8 cellular contexts compared by ENCODE assay signal in the genomic region with DNA sequence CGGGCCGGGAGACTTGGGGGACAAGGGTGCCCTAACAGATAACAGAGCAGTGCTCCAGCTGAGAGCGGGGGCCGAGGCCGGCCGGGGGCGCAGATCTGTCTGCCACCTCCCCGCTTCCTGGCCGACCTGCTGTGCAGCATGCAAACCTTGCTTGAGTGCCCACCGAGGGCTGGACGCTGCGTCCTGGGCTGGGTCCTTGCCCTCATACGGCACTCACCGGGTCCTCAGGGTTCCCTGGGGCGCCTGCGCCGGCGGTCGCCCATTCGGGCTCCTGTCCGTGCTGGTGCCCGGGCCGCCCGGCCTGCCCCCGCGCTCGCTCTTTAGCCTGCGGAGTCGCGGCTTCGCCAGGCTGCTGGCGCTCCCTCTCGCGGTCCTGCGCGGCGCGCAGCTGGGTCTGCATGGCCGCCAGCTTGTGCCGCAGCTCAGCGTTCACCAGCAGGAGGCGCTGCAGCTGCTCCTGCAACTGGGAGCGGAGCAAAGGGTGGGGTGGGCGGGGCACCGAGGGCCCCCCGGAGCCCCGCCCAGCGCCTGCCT. TPM values are rescaled to one million over a fixed set of nuclear protein-coding genes. Genes with fewer than 3 reads are reported as not detected.
DNase-seq lines count a peak whose midpoint lies in the region; ATAC-seq and TF ChIP-seq lines count a peak whose summit lies in the region.

No MANE protein-coding gene starts in this region.

- ATAC-seq in GM19372 (IDR thresholded peaks at IDR 0.05; ENCODE audit: low read depth, unreplicated experiment) (peak; percentile 66), HG03571 (IDR thresholded peaks at IDR 0.05; ENCODE audit: unreplicated experiment) (peak; percentile 46), PC-3 (peak; percentile 66)

- H3K9me3 Mint-ChIP-seq in CD4-positive, alpha-beta memory T cell: no peaks in the 10 kb centered on the region
- no peaks in the 10 kb centered on the region for H3K9me3 Mint-ChIP-seq in activated T-helper 1 cell treated with anti-CD3 and anti-CD28 coated beads, Interleukin-12 subunit alpha, Interleukin-12 subunit beta, Interleukin-2, Interleukin-4 antibody, amounts not matched to agents 30 ng/mL and 10 ng/mL and 1 ng/mL, durations not matched to agents 14 hours and 24 hours and 36 hours
- no peaks in the 10 kb centered on the region for H3K9me3 Mint-ChIP-seq in nephron

- peaks cover 28% of the 10 kb centered on the region for H3K4me1 ChIP-seq in CD4-positive, alpha-beta memory T cell (ENCODE audit: insufficient read depth, low read length)
- peaks cover 24% of the 10 kb centered on the region for H3K4me1 ChIP-seq in PC-3 (ENCODE audit: insufficient read depth, low read length)

- no TSS peak for BruUV-seq in PC-3 (replicated peaks; lab: Mats Ljungman, UMichigan)

- POLR2A ChIA-PET in CD4-positive, alpha-beta memory T cell (lab: Charles Lee; ENCODE audit: partially characterized antibody): interaction anchor here (0.5 to 3.5 kb wide), 20 partner anchors 8 to 688 kb away, joined by 3 to 36 read pairs (median 4); partner anchors contain the start of genes CRK, INPP5K, PRPF8 and SLC43A2
- POLR2A ChIA-PET in PC-3 (lab: Charles Lee; ENCODE audit: unreplicated experiment): interaction anchor here (0.5 to 2.6 kb wide), 4 partner anchors 68 to 754 kb away, joined by 9 to 18 read pairs (median 10); no protein-coding TSS in a partner anchor

- H3K4me3 ChIP-seq in CD4-positive, alpha-beta memory T cell (ENCODE audit: low read length in 2 of 2): peak overlapping the region in 1 of 2 donors; percentile 63
- peak overlapping the region; percentile 76 for H3K4me3 ChIP-seq in PC-3 (ENCODE audit: low read length)
- peak overlapping the region; percentile 46 for H3K4me3 ChIP-seq in fibroblast of mammary gland (ENCODE audit: control insufficient read depth, low read depth, low read length)

- no peaks in the 10 kb centered on the region for H3K27me3 ChIP-seq in CD4-positive, alpha-beta memory T cell (ENCODE audit: insufficient read depth, low read length)
- no peaks in the 10 kb centered on the region for H3K27me3 ChIP-seq in PC-3 (ENCODE audit: low read length)

- H3K4me1 Mint-ChIP-seq in CD4-positive, alpha-beta memory T cell: peaks cover 7 to 24% (median 16%) of the 10 kb centered on the region in 4 donors
- H3K4me1 Mint-ChIP-seq in activated T-helper 1 cell treated with anti-CD3 and anti-CD28 coated beads, Interleukin-12 subunit alpha, Interleukin-12 subunit beta, Interleukin-2, Interleukin-4 antibody, amounts not matched to agents 30 ng/mL and 10 ng/mL and 1 ng/mL, durations not matched to agents 14 hours and 24 hours and 36 hours (ENCODE audit: low read depth): peaks cover 26% of the 10 kb centered on the region
- H3K4me1 Mint-ChIP-seq in nephron: peaks cover 23% of the 10 kb centered on the region

- peak; percentile 92 to 95 (median 93) for DNase-seq in CD4-positive, alpha-beta memory T cell
- peak; percentile 94 for DNase-seq in PC-3
- peak; percentile 92 for DNase-seq in activated T-helper 1 cell treated with anti-CD3 and anti-CD28 coated beads, Interleukin-12 subunit alpha, Interleukin-12 subunit beta, Interleukin-2, Interleukin-4 antibody, amounts not matched to agents 30 ng/mL and 10 ng/mL and 1 ng/mL, durations not matched to agents 14 hours and 24 hours and 36 hours (ENCODE audit: low spot score)
- peak; percentile 94 for DNase-seq in fibroblast of mammary gland (ENCODE audit: low read depth)
- DNase-seq in stimulated activated naive CD4-positive, alpha-beta T cell treated with Interleukin-2 at 50 U/mL for 16 hours (lab: John Stamatoyannopoulos, UW): peak; percentile 90

- no peaks in the 10 kb centered on the region for H3K79me2 ChIP-seq in PC-3 (ENCODE audit: low read length)

- H3K4me2 ChIP-seq in PC-3 (ENCODE audit: low read length): peak overlapping the region; percentile 93

- CTCF ChIA-PET in CD4-positive, alpha-beta memory T cell (lab: Charles Lee; ENCODE audit: partially characterized antibody): interaction anchor here (0.6 to 2.9 kb wide), 25 partner anchors 8 to 406 kb away, joined by 3 to 16 read pairs (median 4); no protein-coding TSS in a partner anchor
- CTCF ChIA-PET in PC-3 (lab: Charles Lee): interaction anchor here (1.1 to 2.6 kb wide), 4 partner anchors 18 to 74 kb away, joined by 4 to 24 read pairs (median 12); no protein-coding TSS in a partner anchor

- peaks cover 31% of the 10 kb centered on the region for H3K36me3 ChIP-seq in CD4-positive, alpha-beta memory T cell (ENCODE audit: insufficient read depth, low read length)
- H3K36me3 ChIP-seq in PC-3 (ENCODE audit: low read depth, low read length): peaks cover 14% of the 10 kb centered on the region

- no peaks in the 10 kb centered on the region for H4K20me1 ChIP-seq in PC-3 (ENCODE audit: low read length)

- peak overlapping the region in 7 of 8 donors; percentile 64 to 78 (median 69) for H3K4me3 Mint-ChIP-seq in CD4-positive, alpha-beta memory T cell
- H3K4me3 Mint-ChIP-seq in activated T-helper 1 cell treated with anti-CD3 and anti-CD28 coated beads, Interleukin-12 subunit alpha, Interleukin-12 subunit beta, Interleukin-2, Interleukin-4 antibody, amounts not matched to agents 30 ng/mL and 10 ng/mL and 1 ng/mL, durations not matched to agents 14 hours and 24 hours and 36 hours: peak overlapping the region; percentile 75
- peak overlapping the region; percentile 72 to 76 (median 75) for H3K4me3 Mint-ChIP-seq in nephron

- TF ChIP-seq CTCF in PC-3 (conservative IDR thresholded peaks at IDR 0.05; ENCODE audit: low read depth, low read length) (peak; percentile 57), fibroblast of mammary gland (conservative IDR thresholded peaks at IDR 0.05; ENCODE audit: control insufficient read depth, insufficient read depth, low read depth, low read length) (peak; percentile 71), nephron (IDR thresholded peaks at IDR 0.05; ENCODE audit: unreplicated experiment in 3 of 3) (peak; percentile 88 to 90 (median 89))

- intact Hi-C loops in CD4-positive, alpha-beta memory T cell (cut with micrococcal nuclease): loop anchor here (1.0 to 10.0 kb wide), 7 partner anchors 20 to 616 kb away; partner anchors contain the start of genes OVCA2, PRPF8, SLC43A2 and TRARG1
- intact Hi-C loops in PC-3 (cut with micrococcal nuclease): loop anchor here (2.0 kb wide), 2 partner anchors 68 to 180 kb away; partner anchors contain the start of gene SMYD4
- intact Hi-C loops in activated T-helper 1 cell treated with anti-CD3 and anti-CD28 coated beads, Interleukin-12 subunit alpha, Interleukin-12 subunit beta, Interleukin-2, Interleukin-4 antibody, amounts not matched to agents 30 ng/mL and 10 ng/mL and 1 ng/mL, durations not matched to agents 14 hours and 24 hours and 36 hours (cut with micrococcal nuclease): loop anchor here (1.0 to 5.0 kb wide), 7 partner anchors 20 to 394 kb away; partner anchors contain the start of genes CRK, OVCA2, PRPF8 and RPA1

- no peaks in the 10 kb centered on the region for H3F3A ChIP-seq in PC-3 (ENCODE audit: low read length, unreplicated experiment)

- peak overlapping the region; percentile 93 for H2AFZ ChIP-seq in PC-3 (ENCODE audit: low read length)

- no peaks in the 10 kb centered on the region for H3K9me3 ChIP-seq in CD4-positive, alpha-beta memory T cell (ENCODE audit: control insufficient read depth in 1 of 2, low read length in 2 of 2)
- H3K9me3 ChIP-seq in PC-3 (ENCODE audit: low read length): no peaks in the 10 kb centered on the region

- no peaks in the 10 kb centered on the region for H3K9me2 ChIP-seq in PC-3 (replicated peaks; ENCODE audit: low read length)

- peaks cover 15 to 31% of the 10 kb centered on the region in 2 donors for H3K36me3 Mint-ChIP-seq in CD4-positive, alpha-beta memory T cell
- H3K36me3 Mint-ChIP-seq in activated T-helper 1 cell treated with anti-CD3 and anti-CD28 coated beads, Interleukin-12 subunit alpha, Interleukin-12 subunit beta, Interleukin-2, Interleukin-4 antibody, amounts not matched to agents 30 ng/mL and 10 ng/mL and 1 ng/mL, durations not matched to agents 14 hours and 24 hours and 36 hours (ENCODE audit: low read depth): peaks cover 34% of the 10 kb centered on the region
- peaks cover 31% of the 10 kb centered on the region for H3K36me3 Mint-ChIP-seq in nephron (ENCODE audit: low read depth)

- no peaks in the 10 kb centered on the region for H3K27me3 Mint-ChIP-seq in CD4-positive, alpha-beta memory T cell
- H3K27me3 Mint-ChIP-seq in activated T-helper 1 cell treated with anti-CD3 and anti-CD28 coated beads, Interleukin-12 subunit alpha, Interleukin-12 subunit beta, Interleukin-2, Interleukin-4 antibody, amounts not matched to agents 30 ng/mL and 10 ng/mL and 1 ng/mL, durations not matched to agents 14 hours and 24 hours and 36 hours (ENCODE audit: insufficient read depth): peaks cover 2% of the 10 kb centered on the region
- peaks cover 16% of the 10 kb centered on the region for H3K27me3 Mint-ChIP-seq in nephron (ENCODE audit: low read depth)

- peak overlapping the region; percentile 42 for H3K27ac ChIP-seq in CD4-positive, alpha-beta memory T cell (ENCODE audit: low read depth, low read length)
- no peak overlapping the region for H3K27ac ChIP-seq in PC-3 (ENCODE audit: low read length)

- peak overlapping the region in 4 of 7 donors; percentile 35 to 90 (median 48) for H3K27ac Mint-ChIP-seq in CD4-positive, alpha-beta memory T cell
- H3K27ac Mint-ChIP-seq in activated T-helper 1 cell treated with anti-CD3 and anti-CD28 coated beads, Interleukin-12 subunit alpha, Interleukin-12 subunit beta, Interleukin-2, Interleukin-4 antibody, amounts not matched to agents 30 ng/mL and 10 ng/mL and 1 ng/mL, durations not matched to agents 14 hours and 24 hours and 36 hours: no peak overlapping the region
- no peak overlapping the region for H3K27ac Mint-ChIP-seq in nephron

- H3K9ac ChIP-seq in PC-3 (ENCODE audit: low read length): peak overlapping the region; percentile 61

RNA-seq across cellular contexts. Expression of gene RILP, which starts 1.0 kb away (rescaled TPM):
- total RNA-seq in CD4-positive, alpha-beta memory T cell: 1 to 10 TPM; 2.0 to 2.2 TPM
- polyA plus RNA-seq in CD4-positive, alpha-beta memory T cell: 1 to 10 TPM; 4.2 to 4.9 TPM
- total RNA-seq in PC-3 (2014; rRNA removed): 27.6 and 27.8 TPM in 2 replicates
- 6.8 and 7.4 TPM in 2 replicates for total RNA-seq in activated T-helper 1 cell treated with anti-CD3 and anti-CD28 coated beads, Interleukin-12 subunit alpha, Interleukin-12 subunit beta, Interleukin-2, Interleukin-4 antibody, amounts not matched to agents 30 ng/mL and 10 ng/mL and 1 ng/mL, durations not matched to agents 14 hours and 24 hours and 36 hours

RNA-seq across cellular contexts. Expression of gene SCARF1, which starts 3.1 kb away (rescaled TPM):
- 1 to 10 TPM; 1.6 TPM for total RNA-seq in CD4-positive, alpha-beta memory T cell
- polyA plus RNA-seq in CD4-positive, alpha-beta memory T cell: under 1 TPM in 1 of 2 donors, not detected in 1; 0.21 TPM
- 0.73 and 0.81 TPM in 2 replicates for total RNA-seq in PC-3 (2014; rRNA removed)
- 7.3 and 9.3 TPM in 2 replicates for total RNA-seq in activated T-helper 1 cell treated with anti-CD3 and anti-CD28 coated beads, Interleukin-12 subunit alpha, Interleukin-12 subunit beta, Interleukin-2, Interleukin-4 antibody, amounts not matched to agents 30 ng/mL and 10 ng/mL and 1 ng/mL, durations not matched to agents 14 hours and 24 hours and 36 hours

RNA-seq across cellular contexts. Expression of gene SLC43A2, which starts 20.0 kb away (rescaled TPM):
- total RNA-seq in CD4-positive, alpha-beta memory T cell: 1 to 10 TPM; 1.9 to 3.3 TPM
- polyA plus RNA-seq in CD4-positive, alpha-beta memory T cell: under 1 TPM; 0.56 to 0.70 TPM
- 6.2 and 17.1 TPM in 2 replicates for total RNA-seq in PC-3 (2014; rRNA removed)
- total RNA-seq in activated T-helper 1 cell treated with anti-CD3 and anti-CD28 coated beads, Interleukin-12 subunit alpha, Interleukin-12 subunit beta, Interleukin-2, Interleukin-4 antibody, amounts not matched to agents 30 ng/mL and 10 ng/mL and 1 ng/mL, durations not matched to agents 14 hours and 24 hours and 36 hours: 1.7 and 2.5 TPM in 2 replicates

RNA-seq across cellular contexts. Expression of gene PRPF8, which starts 36.0 kb away (rescaled TPM):
- 100 to 1,000 TPM; 429 to 464 TPM for total RNA-seq in CD4-positive, alpha-beta memory T cell
- 100 to 1,000 TPM in 1 of 2 donors, 10 to 100 TPM in 1; 87.9 to 225 TPM for polyA plus RNA-seq in CD4-positive, alpha-beta memory T cell
- total RNA-seq in PC-3 (2014; rRNA removed): 103 and 126 TPM in 2 replicates
- total RNA-seq in activated T-helper 1 cell treated with anti-CD3 and anti-CD28 coated beads, Interleukin-12 subunit alpha, Interleukin-12 subunit beta, Interleukin-2, Interleukin-4 antibody, amounts not matched to agents 30 ng/mL and 10 ng/mL and 1 ng/mL, durations not matched to agents 14 hours and 24 hours and 36 hours: 405 and 410 TPM in 2 replicates

Comparison
In these comparisons a context has a peak if more than half of its experiments do, and no peak if none do; other contexts are left out.
1. H3K27ac Mint-ChIP-seq: peak in CD4-positive, alpha-beta memory T cell (4 of 7); none in activated T-helper 1 cell treated with anti-CD3 and anti-CD28 coated beads, Interleukin-12 subunit alpha, Interleukin-12 subunit beta, Interleukin-2, Interleukin-4 antibody, amounts not matched to agents 30 ng/mL and 10 ng/mL and 1 ng/mL, durations not matched to agents 14 hours and 24 hours and 36 hours (single experiment) and nephron (0 of 3).
2. Peak in every context shown above with its lines, with median percentiles within 50 percentile points of each other: DNase-seq, H3K4me3 Mint-ChIP-seq, ATAC-seq and CTCF ChIP-seq.